8 cellular contexts compared by ENCODE assay signal in the genomic region with DNA sequence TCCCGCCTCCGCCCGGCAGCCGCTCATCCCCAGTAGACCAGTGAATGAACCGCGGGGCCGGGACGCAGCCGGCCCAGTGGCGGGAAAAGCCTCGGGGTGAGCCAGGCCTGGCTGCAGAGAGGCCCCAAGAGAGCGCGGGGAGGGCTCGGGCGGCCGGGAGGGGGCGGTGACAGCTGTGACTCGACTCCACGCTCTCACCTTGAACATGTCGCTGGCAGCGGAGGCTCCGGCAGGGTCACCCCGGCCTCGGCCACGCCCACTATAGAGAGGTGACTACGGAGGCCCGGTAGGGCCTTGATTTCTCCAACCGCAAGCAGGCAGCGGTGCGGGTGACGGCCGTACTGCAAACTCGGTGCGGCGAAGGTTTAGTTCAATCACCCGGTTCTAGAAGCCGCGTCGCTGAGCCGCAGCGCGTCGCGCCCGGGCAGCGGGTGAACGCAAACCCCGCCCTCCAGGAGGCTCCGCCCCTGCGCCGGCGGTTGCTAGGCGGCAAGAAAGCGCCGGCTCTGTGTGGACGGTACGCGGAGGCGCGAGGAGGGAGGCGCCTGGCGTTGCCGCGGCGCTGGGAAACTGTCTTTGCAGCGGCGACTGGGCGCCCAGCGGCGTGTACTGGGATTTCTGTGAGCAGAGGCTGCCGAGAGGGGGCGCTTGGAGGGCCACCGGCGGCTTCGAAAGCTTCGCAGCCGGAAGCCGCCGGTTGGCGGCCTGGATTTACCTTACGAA. TPM values are rescaled to one million over a fixed set of nuclear protein-coding genes. Genes with fewer than 3 reads are reported as not detected.
DNase-seq lines count a peak whose midpoint lies in the region; ATAC-seq and TF ChIP-seq lines count a peak whose summit lies in the region.

A gene (minus strand): TSS at position 443 of the 723 bp plus-strand sequence. CDS start 236 bp downstream, at position 207.
A gene with protein sequence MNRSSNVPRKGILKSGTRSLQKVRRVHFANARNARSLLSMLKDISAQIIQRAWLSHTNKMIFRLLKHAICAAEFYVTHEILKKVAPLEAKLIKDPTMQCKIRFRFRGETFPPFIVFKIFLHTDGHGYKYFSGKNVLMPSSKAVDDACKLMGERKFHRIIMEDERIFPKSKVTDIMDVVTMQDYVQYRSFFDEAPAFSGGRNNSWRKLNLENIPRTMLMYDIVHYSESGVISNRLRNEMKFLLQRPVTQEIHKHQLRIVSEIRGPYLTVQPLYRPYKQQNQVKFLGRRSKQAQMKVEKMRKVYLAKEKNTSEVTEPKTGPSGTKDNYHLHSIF (plus strand): TSS at position 511 of the 723 bp plus-strand sequence. CDS start 2,297 bp downstream, outside the sequence.

- peak; percentile 91 for ATAC-seq in HG02571 (IDR thresholded peaks at IDR 0.05; ENCODE audit: unreplicated experiment)

- no peaks in the 10 kb centered on the region for H3K27me3 Mint-ChIP-seq in activated naive CD4-positive, alpha-beta T cell treated with anti-CD3 and anti-CD28 coated beads, Interleukin-2, amount 50 U/mL, for 24 hours

- no peaks in the 10 kb centered on the region for H3K36me3 ChIP-seq in ovary
- no peaks in the 10 kb centered on the region for H3K36me3 ChIP-seq in tibial artery

- DNase-seq in GM10266 (ENCODE audit: extremely low spot score): peak; percentile 78
- peak; percentile 95 for DNase-seq in NB4 (ENCODE audit: low read depth)
- peak; percentile 90 for DNase-seq in SK-N-DZ (ENCODE audit: low spot score)
- peak; percentile 92 for DNase-seq in glomerular visceral epithelial cell (ENCODE audit: extremely low spot score)
- DNase-seq in ovary: peak; percentile 88 to 94 (median 91)
- DNase-seq in tibial artery: peak; percentile 88 to 95

- no peaks in the 10 kb centered on the region for H3K36me3 Mint-ChIP-seq in activated naive CD4-positive, alpha-beta T cell treated with anti-CD3 and anti-CD28 coated beads, Interleukin-2, amount 50 U/mL, for 24 hours

- H3K9me3 Mint-ChIP-seq in activated naive CD4-positive, alpha-beta T cell treated with anti-CD3 and anti-CD28 coated beads, Interleukin-2, amount 50 U/mL, for 24 hours: no peaks in the 10 kb centered on the region

- H3K4me3 Mint-ChIP-seq in activated naive CD4-positive, alpha-beta T cell treated with anti-CD3 and anti-CD28 coated beads, Interleukin-2, amount 50 U/mL, for 24 hours: peak within 1 kb of the TSS; percentile 81

- H3K27ac Mint-ChIP-seq in activated naive CD4-positive, alpha-beta T cell treated with anti-CD3 and anti-CD28 coated beads, Interleukin-2, amount 50 U/mL, for 24 hours: peak within 1 kb of the TSS; percentile 86

- peak within 1 kb of the TSS; percentile 75 for H3K4me3 ChIP-seq in NB4 (ENCODE audit: low read depth, low read length)
- H3K4me3 ChIP-seq in ovary: peak within 1 kb of the TSS; percentile 60
- H3K4me3 ChIP-seq in tibial artery: peak within 1 kb of the TSS; percentile 64 to 70

- 25 to 42% (median 35%) methylated on average over 56 to 81 of the region's 81 CpGs for WGBS in ovary, 3 donors

- TF ChIP-seq CTCF in GM10266 (IDR thresholded peaks at IDR 0.05; ENCODE audit: control insufficient read depth, insufficient read depth, low read depth, missing control alignments): peak; percentile 71
- TF ChIP-seq CTCF in NB4 (IDR thresholded peaks at IDR 0.05; ENCODE audit: low read depth, low read length): peak; percentile 77
- TF ChIP-seq CTCF in ovary (IDR thresholded peaks at IDR 0.05): peak; percentile 84 to 89 (median 84)
- peak; percentile 78 to 82 for TF ChIP-seq CTCF in tibial artery (IDR thresholded peaks at IDR 0.05)

- H3K4me1 ChIP-seq in ovary (ENCODE audit: insufficient read depth) (no peaks in the 10 kb centered on the region), tibial artery (peaks cover 0 to 12% (median 2%) of the 10 kb centered on the region in 4 donors)

- no peaks in the 10 kb centered on the region for H3K27me3 ChIP-seq in ovary
- no peaks in the 10 kb centered on the region for H3K27me3 ChIP-seq in tibial artery

- H3K9me3 ChIP-seq in ovary (no peaks in the 10 kb centered on the region), tibial artery (no peaks in the 10 kb centered on the region)

- intact Hi-C loops in ovary (cut with DNase I) (loop anchor here (5.0 to 10.0 kb wide), 4 partner anchors 117 to 213 kb away; a partner anchor contains a TSS), tibial artery (cut with DNase I; ENCODE audit: low total_unique reads) (loop anchor here (2.0 to 10.0 kb wide), 3 partner anchors 117 to 247 kb away; a partner anchor contains a TSS)

- peaks cover 20% of the 10 kb centered on the region for H3K4me1 Mint-ChIP-seq in activated naive CD4-positive, alpha-beta T cell treated with anti-CD3 and anti-CD28 coated beads, Interleukin-2, amount 50 U/mL, for 24 hours

- no peak for TF ChIP-seq EP300 in ovary (IDR thresholded peaks at IDR 0.05)

- TF ChIP-seq POLR2A in NB4 (IDR thresholded peaks at IDR 0.05; ENCODE audit: extremely low read depth, insufficient read length): no peak
- no peak for TF ChIP-seq POLR2A in ovary (IDR thresholded peaks at IDR 0.05)

- peak within 1 kb of the TSS; percentile 64 to 78 for H3K27ac ChIP-seq in ovary
- peak within 1 kb of the TSS; percentile 78 to 89 for H3K27ac ChIP-seq in tibial artery

RNA-seq across cellular contexts. Expression of the first gene that starts in this region (rescaled TPM):
- polyA plus RNA-seq in SK-N-DZ (2014; cell fraction: cytosol; rRNA removed): 35.0 and 41.1 TPM in 2 replicates
- polyA plus RNA-seq in SK-N-DZ (2014; cell fraction: nucleus; rRNA removed): 19.8 and 20.8 TPM in 2 replicates
- total RNA-seq in ovary: 10 to 100 TPM in 6 of 7 donors, 1 to 10 TPM in 1; 6.0 to 35.3 (median 13.3) TPM
- 10 to 100 TPM in 1 of 2 donors, 1 to 10 TPM in 1; 8.8 to 39.5 TPM for polyA plus RNA-seq in ovary

RNA-seq across cellular contexts. Expression of the second gene that starts in this region (rescaled TPM):
- not detected in 2 replicates for polyA plus RNA-seq in SK-N-DZ (2014; cell fraction: cytosol; rRNA removed)
- polyA plus RNA-seq in SK-N-DZ (2014; cell fraction: nucleus; rRNA removed): not detected in 2 replicates
- under 1 TPM in 3 of 7 donors, not detected in 4; 0.10 to 0.72 (median 0.34) TPM for total RNA-seq in ovary
- under 1 TPM in 1 of 2 donors, not detected in 1; 0.04 TPM for polyA plus RNA-seq in ovary

Comparison
In these comparisons a context has a peak if more than half of its experiments do, and no peak if none do; other contexts are left out.
1. Peak in every context shown above with its lines: DNase-seq, ATAC-seq, H3K4me3 ChIP-seq and H3K27ac ChIP-seq.